Comparison of ENCODE assay signal across 8 cellular contexts in the genomic region with DNA sequence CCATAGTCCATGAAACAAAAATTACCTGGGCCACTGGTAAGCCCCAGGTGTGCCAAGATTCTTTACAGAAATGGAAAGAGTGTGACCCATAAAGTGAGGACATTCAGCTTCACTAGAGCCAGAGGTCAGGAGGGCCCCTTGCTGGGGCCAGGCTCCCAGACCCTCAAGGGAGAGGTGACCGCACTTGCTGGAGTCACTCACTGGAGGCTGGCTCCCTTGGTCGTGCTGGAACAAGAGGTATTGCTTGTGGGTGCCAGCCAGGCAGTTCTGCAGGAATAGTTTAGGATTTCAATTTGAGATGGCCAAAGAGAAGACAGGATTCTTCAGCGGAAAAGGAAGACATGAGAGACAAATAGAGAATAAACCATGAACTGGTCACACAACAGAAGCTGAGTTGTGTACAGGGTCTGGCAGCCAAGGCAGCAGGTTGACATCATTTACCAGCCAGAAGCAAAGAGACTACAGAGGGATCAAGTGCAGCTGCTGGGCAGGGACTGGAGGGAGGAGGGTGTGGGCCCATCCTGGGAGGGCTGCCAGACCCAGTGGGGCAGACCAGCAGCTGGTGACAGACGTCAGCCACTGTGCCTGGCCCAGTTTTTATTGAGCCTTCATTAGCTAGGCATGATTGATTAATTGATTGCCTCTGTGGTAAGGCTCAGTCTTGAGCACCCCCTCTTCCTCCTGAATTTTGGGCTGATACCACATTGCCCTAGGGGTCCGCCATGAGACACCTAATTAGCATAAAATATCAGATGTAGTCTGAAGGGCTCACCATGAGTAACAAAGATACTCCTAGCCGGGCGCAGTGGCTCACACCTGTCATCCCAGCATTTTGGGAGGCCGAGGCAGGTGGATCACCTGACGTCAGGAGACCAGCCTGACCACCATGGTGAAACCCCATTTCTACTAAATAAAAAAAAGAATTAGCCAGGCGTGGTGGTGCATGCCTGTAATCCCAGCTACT. TPM values are rescaled to one million over a fixed set of nuclear protein-coding genes. Genes with fewer than 3 reads are reported as not detected.
DNase-seq lines count a peak whose midpoint lies in the region; ATAC-seq and TF ChIP-seq lines count a peak whose summit lies in the region.
"Not testable (repeated sequence)": the region's sequence is repeated elsewhere in the genome, so short reads cannot be mapped to it uniquely, and the experiment has no call there.

No MANE protein-coding gene starts in this region.

- peak; percentile 34 for ATAC-seq in left lobe of liver
- peak; percentile 29 for ATAC-seq in upper lobe of right lung

- not testable (repeated sequence) for H3K9me3 ChIP-seq in upper lobe of right lung

- H3K27me3 ChIP-seq in upper lobe of right lung, result not testable (repeated sequence)

- intact Hi-C loops in head of caudate nucleus (cut with DNase I); upper lobe of right lung (cut with DNase I): not testable (repeated sequence)

- not testable (repeated sequence) for H3K36me3 ChIP-seq in upper lobe of right lung

- not testable (repeated sequence) for H3K4me3 ChIP-seq in upper lobe of right lung

- not testable (repeated sequence) for H3K4me1 ChIP-seq in upper lobe of right lung

- peak; percentile 33 for DNase-seq in DMS153 (lab: John Stamatoyannopoulos, UW)
- peak; percentile 76 for DNase-seq in NCI-H2029 (lab: John Stamatoyannopoulos, UW)
- peak; percentile 5 for DNase-seq in NCI-H748 (lab: John Stamatoyannopoulos, UW; ENCODE audit: unreplicated experiment)
- DNase-seq in anterior cingulate cortex (lab: John Stamatoyannopoulos, UW), result peak in 50 of 58 donors; percentile 6 to 88 (median 63)
- DNase-seq in head of caudate nucleus, result peak; percentile 33 to 93 (median 84)
- DNase-seq in left lobe of liver (ENCODE audit: low spot score); upper lobe of right lung: not testable (repeated sequence)
- peak; percentile 79 for DNase-seq in putamen (ENCODE audit: low spot score)

- TF ChIP-seq CTCF in upper lobe of right lung (IDR thresholded peaks at IDR 0.05), result not testable (repeated sequence)

- H3K27ac ChIP-seq in upper lobe of right lung, result not testable (repeated sequence)

RNA-seq across cellular contexts. Expression of gene TYW1, which starts 40.1 kb away (rescaled TPM):
- total RNA-seq in left lobe of liver (10.7 TPM), upper lobe of right lung (20.0 TPM)

RNA-seq across cellular contexts. Expression of gene SBDS, which starts 41.3 kb away (rescaled TPM):
- 49.9 TPM for total RNA-seq in left lobe of liver
- total RNA-seq in upper lobe of right lung, result 129 TPM
